24 cellular contexts compared by ENCODE assay signal in genomic region chr1:207424570-207425131, GRCh38. TPM values are rescaled to one million over a fixed set of nuclear protein-coding genes. Genes with fewer than 3 reads are reported as not detected.
DNase-seq lines count a peak whose midpoint lies in the region; ATAC-seq, FAIRE-seq and TF ChIP-seq lines count a peak whose summit lies in the region.
"Had no signal": no experiment of that assay in that cellular context is flagged by ENCODE, and none has a peak within 500 bp of the region (broad histone marks: within the 10 kb centered on the region; RNA-seq: fewer than 3 reads in every experiment).

No MANE protein-coding gene starts in this region.

- H3K9me3 Mint-ChIP-seq in activated CD4-positive, alpha-beta memory T cell treated with anti-CD3 and anti-CD28 coated beads for 36 hours = peaks cover 11% of the 10 kb centered on the region
- H3K9me3 Mint-ChIP-seq: activated CD4-positive, alpha-beta memory T cell treated with anti-CD3 and anti-CD28 coated beads, Interleukin-2, amount 10 ng/mL, durations not matched to agents 7 days and 5 days had no signal

- no peaks in the 10 kb centered on the region for H3K79me2 ChIP-seq in OCI-LY3 (ENCODE audit: low read length)

- H3K27me3 Mint-ChIP-seq in activated CD4-positive, alpha-beta memory T cell treated with anti-CD3 and anti-CD28 coated beads for 36 hours = peaks cover 11% of the 10 kb centered on the region

- no peaks in the 10 kb centered on the region for H4K20me1 ChIP-seq in OCI-LY3 (ENCODE audit: insufficient read depth, low read length)

- H3K27me3 ChIP-seq in OCI-LY3 (ENCODE audit: low read depth, low read length) = peaks cover 24% of the 10 kb centered on the region
- peaks cover 0 to 37% (median 10%) of the 10 kb centered on the region in 45 donors for H3K27me3 ChIP-seq in dorsolateral prefrontal cortex
- H3K27me3 ChIP-seq: testis had no signal

- H3K27ac Mint-ChIP-seq in activated CD4-positive, alpha-beta memory T cell treated with anti-CD3 and anti-CD28 coated beads for 36 hours = no peak overlapping the region
- H3K27ac Mint-ChIP-seq: activated CD4-positive, alpha-beta memory T cell treated with anti-CD3 and anti-CD28 coated beads, Interleukin-2, amount 10 ng/mL, durations not matched to agents 7 days and 5 days; activated naive CD4-positive, alpha-beta T cell treated with anti-CD3 and anti-CD28 coated beads, Interleukin-2, amount 50 U/mL, for 24 hours; activated T-cell treated with anti-CD3 and anti-CD28 coated beads, Interleukin-2, amount 50 U/mL, for 24 hours; CD4-positive, CD25-positive, alpha-beta regulatory T cell had no signal

- H3K4me1 Mint-ChIP-seq in activated CD4-positive, alpha-beta memory T cell treated with anti-CD3 and anti-CD28 coated beads for 36 hours (ENCODE audit: low read depth) = no peaks in the 10 kb centered on the region
- H3K4me1 Mint-ChIP-seq: activated CD4-positive, alpha-beta memory T cell treated with anti-CD3 and anti-CD28 coated beads, Interleukin-2, amount 10 ng/mL, durations not matched to agents 7 days and 5 days; activated naive CD4-positive, alpha-beta T cell treated with anti-CD3 and anti-CD28 coated beads, Interleukin-2, amount 50 U/mL, for 24 hours; CD4-positive, CD25-positive, alpha-beta regulatory T cell had no signal

- H3K36me3 ChIP-seq in OCI-LY3 (replicated peaks; ENCODE audit: low read depth, low read length) = peaks cover 5% of the 10 kb centered on the region
- no peaks in the 10 kb centered on the region for H3K36me3 ChIP-seq in kidney (ENCODE audit: control insufficient read depth in 1 of 2, insufficient read depth in 2 of 2, low read length in 2 of 2)
- H3K36me3 ChIP-seq: HAP-1, left ventricle myocardium inferior had no signal

- H3K9ac ChIP-seq in OCI-LY3 (ENCODE audit: low read length) (no peak overlapping the region), kidney (ENCODE audit: low read length in 2 of 2) (no peak overlapping the region)

- no peak for TF ChIP-seq CTCF in GM10248 (IDR thresholded peaks at IDR 0.05; ENCODE audit: control extremely low read depth, extremely low read depth, low read depth, missing control alignments)
- TF ChIP-seq CTCF in OCI-LY3 (IDR thresholded peaks at IDR 0.05; ENCODE audit: low read depth, low read length) = no peak
- TF ChIP-seq CTCF in kidney (IDR thresholded peaks at IDR 0.05; ENCODE audit: borderline replicate concordance, extremely low read depth, insufficient read depth) = no peak
- TF ChIP-seq CTCF in dorsolateral prefrontal cortex (IDR thresholded peaks at IDR 0.05 in 54 of 56, conservative IDR thresholded peaks at IDR 0.05 in 2 of 56; ENCODE audit: low read depth in 1 of 56, partially characterized antibody in 56 of 56) = no peak

- H3K27ac ChIP-seq in OCI-LY3 (ENCODE audit: low read length) (no peak overlapping the region), kidney (ENCODE audit: low read depth in 2 of 2, low read length in 2 of 2) (no peak overlapping the region), dorsolateral prefrontal cortex (no peak overlapping the region)
- H3K27ac ChIP-seq: left ventricle myocardium inferior, testis had no signal

- peaks cover 5% of the 10 kb centered on the region for H3K9me3 ChIP-seq in OCI-LY3 (ENCODE audit: insufficient read depth, low read length)
- no peaks in the 10 kb centered on the region for H3K9me3 ChIP-seq in kidney (ENCODE audit: control insufficient read depth in 1 of 2, low read length in 2 of 2)
- H3K9me3 ChIP-seq: HAP-1, testis had no signal

- peaks cover 26% of the 10 kb centered on the region for H3K4me1 ChIP-seq in OCI-LY3 (ENCODE audit: low read length)
- no peaks in the 10 kb centered on the region for H3K4me1 ChIP-seq in kidney (ENCODE audit: control insufficient read depth in 1 of 2, insufficient read depth in 1 of 2, low read depth in 1 of 2, low read length in 2 of 2)
- H3K4me1 ChIP-seq: HAP-1, left ventricle myocardium inferior, testis had no signal

- no peak overlapping the region for H3K4me3 Mint-ChIP-seq in activated CD4-positive, alpha-beta memory T cell treated with anti-CD3 and anti-CD28 coated beads for 36 hours
- H3K4me3 Mint-ChIP-seq: activated CD4-positive, alpha-beta memory T cell treated with anti-CD3 and anti-CD28 coated beads, Interleukin-2, amount 10 ng/mL, durations not matched to agents 7 days and 5 days; activated naive CD4-positive, alpha-beta T cell treated with anti-CD3 and anti-CD28 coated beads, Interleukin-2, amount 50 U/mL, for 24 hours; activated T-cell treated with anti-CD3 and anti-CD28 coated beads, Interleukin-2, amount 50 U/mL, for 24 hours; CD4-positive, CD25-positive, alpha-beta regulatory T cell had no signal

- peak overlapping the region; percentile 98 for H3K4me2 ChIP-seq in OCI-LY3 (ENCODE audit: low read length)

- intact Hi-C loops in kidney (cut with DNase I) = no loop called here
- intact Hi-C loops in left ventricle myocardium superior (cut with micrococcal nuclease) = no loop called here
- intact Hi-C loops in activated CD4-positive, alpha-beta memory T cell treated with anti-CD3 and anti-CD28 coated beads for 36 hours (cut with micrococcal nuclease) = no loop called here
- intact Hi-C loops in dorsolateral prefrontal cortex (cut with DNase I) = no loop called here

- H3K4me3 ChIP-seq in OCI-LY3 (ENCODE audit: low read length) = peak overlapping the region; percentile 86
- no peak overlapping the region for H3K4me3 ChIP-seq in kidney (ENCODE audit: low read length in 2 of 2)
- H3K4me3 ChIP-seq in dorsolateral prefrontal cortex = no peak overlapping the region
- H3K4me3 ChIP-seq: HAP-1, left ventricle myocardium inferior, testis had no signal

- H3K36me3 Mint-ChIP-seq in activated CD4-positive, alpha-beta memory T cell treated with anti-CD3 and anti-CD28 coated beads for 36 hours = no peaks in the 10 kb centered on the region
- H3K36me3 Mint-ChIP-seq: CD4-positive, CD25-positive, alpha-beta regulatory T cell had no signal

- H2AFZ ChIP-seq in OCI-LY3 (ENCODE audit: low read depth, low read length) = peak overlapping the region; percentile 26; the same call in 1 of the 2 replicates

- FAIRE-seq in kidney (lab: Jason Lieb, UNC) = no peak

- POLR2A ChIA-PET in GM10248 (lab: Yijun Ruan, JAX) = interaction anchor here (0.7 to 1.6 kb wide), 3 partner anchors 10 to 31 kb away, joined by 3 to 6 read pairs (median 4); no protein-coding TSS in a partner anchor
- POLR2A ChIA-PET in activated CD4-positive, alpha-beta memory T cell treated with anti-CD3 and anti-CD28 coated beads for 36 hours (lab: Charles Lee) = no interaction called here

- no peak for ATAC-seq in left ventricle myocardium superior

- CTCF ChIA-PET in GM10248 (lab: Yijun Ruan, JAX) = interaction anchor here (0.8 to 2.7 kb wide), 10 partner anchors 9 to 340 kb away, joined by 3 to 11 read pairs (median 5); partner anchors contain the start of gene CR2
- CTCF ChIA-PET in activated CD4-positive, alpha-beta memory T cell treated with anti-CD3 and anti-CD28 coated beads for 36 hours (lab: Charles Lee) = no interaction called here

- TF ChIP-seq POLR2A in GM19099 (IDR thresholded peaks at IDR 0.05; ENCODE audit: extremely low read depth, insufficient read length, low read depth) = peak; percentile 15

- DNase-seq in GM10248 (ENCODE audit: extremely low spot score) (peak; percentile 39), kidney (peak; percentile 53), left ventricle myocardium superior (no peak), dorsolateral prefrontal cortex (no peak)
- no peak for DNase-seq in activated CD4-positive, alpha-beta memory T cell treated with anti-CD3 and anti-CD28 coated beads for 36 hours
- DNase-seq in activated CD4-positive, alpha-beta T cell treated with anti-CD3 and anti-CD28 coated beads, Interleukin-2, amount 50 U/mL, for 1 hour = no peak
- DNase-seq: activated CD4-positive, alpha-beta memory T cell treated with anti-CD3 and anti-CD28 coated beads, Interleukin-2, amount 10 ng/mL, durations not matched to agents 7 days and 5 days; activated T-cell treated with anti-CD3 and anti-CD28 coated beads, Interleukin-2, amount 50 U/mL, for 24 hours; CD4-positive, CD25-positive, alpha-beta regulatory T cell; head of caudate nucleus; Karpas-422; left ventricle myocardium inferior; NCI-H1092 treated with DMSO at 0.1 percent for 48 hours; NCI-H526; occipital lobe; retina; SHP77 treated with DMSO at 0.1 percent for 48 hours; testis had no signal

RNA-seq across cellular contexts. Expression of gene CR2, which starts 29.5 kb away (rescaled TPM):
- 0.98 TPM for total RNA-seq in kidney
- polyA plus RNA-seq in kidney (ENCODE audit: insufficient read depth, low read depth, low replicate concordance) = 0.28 TPM
- total RNA-seq in left ventricle myocardium superior = not detected
- total RNA-seq in activated CD4-positive, alpha-beta memory T cell treated with anti-CD3 and anti-CD28 coated beads for 36 hours = under 1 TPM in 1 of 2 experiments, not detected in 1; 0.10 TPM
- 1 to 10 TPM in 3 of 120 experiments, under 1 TPM in 59, not detected in 58; 0.11 to 3.5 (median 0.26) TPM for total RNA-seq in dorsolateral prefrontal cortex
- total RNA-seq: activated CD4-positive, alpha-beta memory T cell treated with anti-CD3 and anti-CD28 coated beads, Interleukin-2, amount 10 ng/mL, durations not matched to agents 7 days and 5 days; fibroblast of lung; left ventricle myocardium inferior; occipital lobe had no signal
- polyA plus RNA-seq: AG04450, fibroblast of lung had no signal

Comparison
In these comparisons a context has a peak if more than half of its experiments do, and no peak if none do; other contexts are left out.
1. DNase-seq: peak in GM10248 (single experiment) and kidney (single experiment); none in left ventricle myocardium superior (single experiment), activated CD4-positive, alpha-beta memory T cell treated with anti-CD3 and anti-CD28 coated beads for 36 hours (single experiment), activated CD4-positive, alpha-beta T cell treated with anti-CD3 and anti-CD28 coated beads, Interleukin-2, amount 50 U/mL, for 1 hour (single experiment) and dorsolateral prefrontal cortex (0 of 10).